8 cellular contexts compared by ENCODE assay signal in the genomic region with DNA sequence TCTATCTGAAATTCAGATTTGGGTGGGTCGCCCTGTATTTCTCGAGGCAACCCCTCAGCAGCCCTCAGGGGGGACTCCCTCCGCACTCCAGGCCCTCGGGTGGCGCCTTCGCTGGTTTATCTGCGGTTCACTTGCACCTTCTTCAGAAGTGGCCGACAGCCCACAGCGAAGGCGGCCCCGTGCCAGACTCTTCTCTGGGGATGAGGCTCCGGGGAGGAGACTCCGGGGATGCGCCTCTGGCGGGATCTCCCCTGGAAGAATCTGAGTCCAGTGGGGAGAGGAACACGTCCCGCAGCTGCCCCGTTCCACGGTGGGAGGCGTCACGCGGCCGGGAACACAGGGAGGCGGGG.
DNase-seq lines count a peak whose midpoint lies in the region; ATAC-seq and TF ChIP-seq lines count a peak whose summit lies in the region.

No MANE protein-coding gene starts in this region.

- TF ChIP-seq CTCF in activated B cell treated with CpG ODN at 0.5 μM for 24 hours (IDR thresholded peaks at IDR 0.05): no peak
- TF ChIP-seq CTCF in epithelial cell of proximal tubule (conservative IDR thresholded peaks at IDR 0.05; ENCODE audit: low read depth, low read length): no peak

- H3K4me1 Mint-ChIP-seq in activated B cell treated with CpG ODN at 0.5 μM for 24 hours: peaks cover 17% of the 10 kb centered on the region
- no peaks in the 10 kb centered on the region for H3K4me1 Mint-ChIP-seq in natural killer cell treated with Interleukin-12 subunit alpha and Interleukin-12 subunit beta and Interleukin-15 and Interleukin-18, amount 100 ng/mL, for 72 hours (ENCODE audit: low read depth in 2 of 2)

- in situ Hi-C loops in ACHN (cut with HindIII; ENCODE audit: low pct_ligation_motif_present, low pct_unique_long_range_greater_than_20kb, low sequenced_read_pairs): no loop called here

- intact Hi-C loops in activated B cell treated with CpG ODN at 0.5 μM for 24 hours (cut with micrococcal nuclease): loop anchor here (1.0 to 10.0 kb wide), 10 partner anchors 19 to 1587 kb away; partner anchors contain the start of gene DNAJA2

- no peaks in the 10 kb centered on the region for H3K9me3 Mint-ChIP-seq in activated B cell treated with CpG ODN at 0.5 μM for 24 hours
- H3K9me3 Mint-ChIP-seq in natural killer cell treated with Interleukin-12 subunit alpha and Interleukin-12 subunit beta and Interleukin-15 and Interleukin-18, amount 100 ng/mL, for 72 hours: no peaks in the 10 kb centered on the region

- peak overlapping the region; percentile 19 for H3K27ac ChIP-seq in urinary bladder (ENCODE audit: low read depth)

- peak overlapping the region; percentile 81 for H3K4me3 Mint-ChIP-seq in activated B cell treated with CpG ODN at 0.5 μM for 24 hours
- peak overlapping the region; percentile 34 for H3K4me3 Mint-ChIP-seq in natural killer cell treated with Interleukin-12 subunit alpha and Interleukin-12 subunit beta and Interleukin-15 and Interleukin-18, amount 100 ng/mL, for 72 hours

- H3K27ac Mint-ChIP-seq in activated B cell treated with CpG ODN at 0.5 μM for 24 hours: no peak overlapping the region
- H3K27ac Mint-ChIP-seq in natural killer cell treated with Interleukin-12 subunit alpha and Interleukin-12 subunit beta and Interleukin-15 and Interleukin-18, amount 100 ng/mL, for 72 hours: no peak overlapping the region

- POLR2A ChIA-PET in activated B cell treated with CpG ODN at 0.5 μM for 24 hours (lab: Charles Lee): interaction anchor here (0.7 to 1.7 kb wide), 9 partner anchors 10 to 1018 kb away, joined by 3 to 18 read pairs (median 3); partner anchors contain the start of genes C16orf87 and DNAJA2

- peaks cover 2% of the 10 kb centered on the region for H3K27me3 Mint-ChIP-seq in activated B cell treated with CpG ODN at 0.5 μM for 24 hours
- H3K27me3 Mint-ChIP-seq in natural killer cell treated with Interleukin-12 subunit alpha and Interleukin-12 subunit beta and Interleukin-15 and Interleukin-18, amount 100 ng/mL, for 72 hours: peaks cover 28 to 34% of the 10 kb centered on the region in 2 donors

- CTCF ChIA-PET in activated B cell treated with CpG ODN at 0.5 μM for 24 hours (lab: Charles Lee): interaction anchor here (0.8 to 3.3 kb wide), 18 partner anchors 10 to 1586 kb away, joined by 3 to 34 read pairs (median 5); partner anchors contain the start of genes ABCC12, DNAJA2 and NETO2

- H3K4me3 ChIP-seq in epithelial cell of proximal tubule (ENCODE audit: low read depth, low read length): peak overlapping the region; percentile 63
- H3K4me3 ChIP-seq in urinary bladder (ENCODE audit: low read depth, low read length): peak overlapping the region; percentile 64

- WGBS in urinary bladder: 2% methylated on average over 24 of the region's 24 CpGs

- DNase-seq in ACHN (peak; percentile 32), GM19238 (ENCODE audit: insufficient read length, low spot score) (peak; percentile 53), activated B cell treated with CpG ODN at 0.5 μM for 24 hours (no peak), epithelial cell of proximal tubule (ENCODE audit: low read depth) (no peak), HCEC 1CT (no peak)
- no peak for DNase-seq in natural killer cell treated with Interleukin-12 subunit alpha and Interleukin-12 subunit beta and Interleukin-15 and Interleukin-18, amount 100 ng/mL, for 72 hours (ENCODE audit: low spot score)

- H3K36me3 ChIP-seq in urinary bladder (ENCODE audit: insufficient read depth): no peaks in the 10 kb centered on the region

- ATAC-seq in HG03280 (IDR thresholded peaks at IDR 0.05; ENCODE audit: unreplicated experiment) (peak; percentile 33), activated B cell treated with CpG ODN at 0.5 μM for 24 hours (ENCODE audit: low read depth) (peak; percentile 29)
- peak in 1 of 2 donors; percentile 52 for ATAC-seq in natural killer cell treated with Interleukin-12 subunit alpha and Interleukin-12 subunit beta and Interleukin-15 and Interleukin-18, amount 100 ng/mL, for 72 hours

- H3K36me3 Mint-ChIP-seq in activated B cell treated with CpG ODN at 0.5 μM for 24 hours (ENCODE audit: low read depth): no peaks in the 10 kb centered on the region
- no peaks in the 10 kb centered on the region for H3K36me3 Mint-ChIP-seq in natural killer cell treated with Interleukin-12 subunit alpha and Interleukin-12 subunit beta and Interleukin-15 and Interleukin-18, amount 100 ng/mL, for 72 hours

- H3K4me1 ChIP-seq in urinary bladder (ENCODE audit: insufficient read depth): no peaks in the 10 kb centered on the region

Comparison
In these comparisons a context has a peak if more than half of its experiments do, and no peak if none do; other contexts are left out.
1. DNase-seq: peak in ACHN (single experiment) and GM19238 (single experiment); none in activated B cell treated with CpG ODN at 0.5 μM for 24 hours (single experiment), epithelial cell of proximal tubule (single experiment), natural killer cell treated with Interleukin-12 subunit alpha and Interleukin-12 subunit beta and Interleukin-15 and Interleukin-18, amount 100 ng/mL, for 72 hours (single experiment) and HCEC 1CT (single experiment).